In genomic region chr12:124425667-124426066, GRCh38 we compare ENCODE assay signal across 14 cellular contexts.
"Had no signal": no experiment of that assay in that cellular context is flagged by ENCODE, and none has a peak within 500 bp of the region (broad histone marks: within the 10 kb centered on the region; RNA-seq: fewer than 3 reads in every experiment).

No MANE protein-coding gene starts in this region.

- FAIRE-seq: islet of Langerhans had no signal

- H3K4me3 ChIP-seq: body of pancreas, right atrium auricular region, upper lobe of right lung had no signal

- ATAC-seq: activated naive CD4-positive, alpha-beta T cell treated with anti-CD3 and anti-CD28 coated beads, Interleukin-2, amount 50 U/mL, for 72 hours; activated T-cell treated with anti-CD3 and anti-CD28 coated beads, Interleukin-2, amount 50 U/mL, for 4 hours; body of pancreas; upper lobe of right lung had no signal

- H3K9me3 ChIP-seq: body of pancreas, right atrium auricular region, upper lobe of right lung had no signal

- DNase-seq: activated CD4-positive, alpha-beta T cell treated with anti-CD3 and anti-CD28 coated beads, Interleukin-2, amount 50 U/mL, for 4 hours; activated CD4-positive, CD25-positive, alpha-beta regulatory T cell treated with anti-CD3 and anti-CD28 coated beads, Interleukin-2, amount 50 U/mL, for 72 hours; activated effector memory CD4-positive, alpha-beta T cell treated with anti-CD3 and anti-CD28 coated beads, Interleukin-2, amount 50 U/mL, for 16 hours; activated T-cell treated with anti-CD3 and anti-CD28 coated beads, Interleukin-2, amount 50 U/mL, for 4 hours; amniotic stem cell; body of pancreas; cerebellar nuclear complex; head of caudate nucleus; stimulated activated naive CD4-positive, alpha-beta T cell; upper lobe of right lung had no signal

- H3K27ac ChIP-seq: body of pancreas, right atrium auricular region, upper lobe of right lung had no signal

- H3K27ac Mint-ChIP-seq: T-helper 2 cell treated with Interferon-gamma antibody and Interleukin-4, amounts not matched to agents 5 μg/mL and 100 μg/mL, for 36 hours had no signal

- H3K9me3 Mint-ChIP-seq: activated naive CD4-positive, alpha-beta T cell treated with anti-CD3 and anti-CD28 coated beads, Interleukin-2, amount 50 U/mL, for 72 hours; activated T-cell treated with anti-CD3 and anti-CD28 coated beads, Interleukin-2, amount 50 U/mL, for 4 hours; T-helper 2 cell treated with Interferon-gamma antibody and Interleukin-4, amounts not matched to agents 5 μg/mL and 100 μg/mL, for 36 hours had no signal

- H3K4me3 Mint-ChIP-seq: activated T-cell treated with anti-CD3 and anti-CD28 coated beads, Interleukin-2, amount 50 U/mL, for 4 hours; T-helper 2 cell treated with Interferon-gamma antibody and Interleukin-4, amounts not matched to agents 5 μg/mL and 100 μg/mL, for 36 hours had no signal

- H3K27me3 ChIP-seq: body of pancreas, right atrium auricular region, upper lobe of right lung had no signal
